Comparison of ENCODE assay signal across 37 cellular contexts in the genomic region with DNA sequence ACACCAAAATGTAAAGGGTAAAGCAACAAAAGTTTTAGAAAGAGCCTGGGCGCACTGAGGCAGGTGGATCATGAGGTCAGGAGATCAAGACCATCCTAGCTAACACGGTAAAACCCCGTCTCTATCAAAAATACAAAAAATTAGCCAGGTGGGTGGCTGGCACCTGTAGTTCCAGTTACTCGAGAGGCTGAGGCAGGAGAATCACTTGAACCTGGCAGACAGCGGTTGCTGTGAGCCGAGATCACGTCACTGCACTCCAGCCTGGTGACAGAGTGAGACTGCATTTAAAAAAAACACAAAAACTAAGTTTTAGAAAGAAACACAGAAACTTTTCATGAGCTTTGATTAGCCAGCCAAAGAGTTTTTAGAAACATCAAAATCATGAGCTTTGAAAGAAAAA.
"Had no signal": no experiment of that assay in that cellular context is flagged by ENCODE, and none has a peak within 500 bp of the region (broad histone marks: within the 10 kb centered on the region; RNA-seq: fewer than 3 reads in every experiment).

No MANE protein-coding gene starts in this region.

- H3K27ac Mint-ChIP-seq: activated naive CD4-positive, alpha-beta T cell treated with anti-CD3 and anti-CD28 coated beads for 36 hours; activated naive CD4-positive, alpha-beta T cell treated with anti-CD3 and anti-CD28 coated beads, Interleukin-2, amount 10 ng/mL, durations not matched to agents 7 days and 5 days; activated naive CD4-positive, alpha-beta T cell treated with anti-CD3 and anti-CD28 coated beads, Interleukin-2, amount 50 U/mL, for 24 hours; activated naive CD4-positive, alpha-beta T cell treated with anti-CD3 and anti-CD28 coated beads, Interleukin-2, amount 50 U/mL, for 72 hours; activated naive CD8-positive, alpha-beta T cell; activated naive CD8-positive, alpha-beta T cell treated with anti-CD3 and anti-CD28 coated beads for 36 hours; activated naive CD8-positive, alpha-beta T cell treated with anti-CD3 and anti-CD28 coated beads, Interleukin-2, amount 10 ng/mL, durations not matched to agents 7 days and 5 days; activated naive CD8-positive, alpha-beta T cell treated with anti-CD3 and anti-CD28 coated beads, Interleukin-2, amount 50 U/mL, for 24 hours; activated T-cell treated with anti-CD3 and anti-CD28 coated beads, Interleukin-2, amount 50 U/mL, for 24 hours; activated T-cell treated with anti-CD3 and anti-CD28 coated beads, Interleukin-2, amount 50 U/mL, for 72 hours; activated T-helper 1 cell treated with anti-CD3 and anti-CD28 coated beads, Interleukin-12 subunit alpha, Interleukin-12 subunit beta, Interleukin-2, Interleukin-4 antibody, amounts not matched to agents 30 ng/mL and 10 ng/mL and 1 ng/mL, durations not matched to agents 14 hours and 24 hours and 36 hours; activated T-helper 17 cell treated with anti-CD3 and anti-CD28 coated beads, Interleukin-2, amount 50 U/mL, for 72 hours; brain had no signal

- ATAC-seq: activated naive CD4-positive, alpha-beta T cell treated with anti-CD3 and anti-CD28 coated beads, Interleukin-2, amount 50 U/mL, for 72 hours; activated naive CD8-positive, alpha-beta T cell treated with anti-CD3 and anti-CD28 coated beads, Interleukin-2, amount 50 U/mL, for 24 hours; activated T-cell treated with anti-CD3 and anti-CD28 coated beads, Interleukin-2, amount 50 U/mL, for 4 hours; activated T-cell treated with anti-CD3 and anti-CD28 coated beads, Interleukin-2, amount 50 U/mL, for 72 hours; activated T-helper 17 cell treated with anti-CD3 and anti-CD28 coated beads, Interleukin-2, amount 50 U/mL, for 72 hours; body of pancreas had no signal

- H3K27me3 ChIP-seq: adrenal gland, body of pancreas, brain microvascular endothelial cell, breast epithelium, cardiac muscle cell had no signal

- H3K4me1 Mint-ChIP-seq: activated naive CD4-positive, alpha-beta T cell treated with anti-CD3 and anti-CD28 coated beads, Interleukin-2, amount 10 ng/mL, durations not matched to agents 7 days and 5 days; activated naive CD4-positive, alpha-beta T cell treated with anti-CD3 and anti-CD28 coated beads, Interleukin-2, amount 50 U/mL, for 24 hours; activated naive CD8-positive, alpha-beta T cell treated with anti-CD3 and anti-CD28 coated beads for 36 hours; activated naive CD8-positive, alpha-beta T cell treated with anti-CD3 and anti-CD28 coated beads, Interleukin-2, amount 10 ng/mL, durations not matched to agents 7 days and 5 days; activated naive CD8-positive, alpha-beta T cell treated with anti-CD3 and anti-CD28 coated beads, Interleukin-2, amount 50 U/mL, for 24 hours; activated T-helper 17 cell treated with anti-CD3 and anti-CD28 coated beads, Interleukin-2, amount 50 U/mL, for 72 hours; central memory CD8-positive, alpha-beta T cell had no signal

- H3K27me3 Mint-ChIP-seq: activated naive CD4-positive, alpha-beta T cell treated with anti-CD3 and anti-CD28 coated beads, Interleukin-2, amount 50 U/mL, for 24 hours; activated naive CD8-positive, alpha-beta T cell treated with anti-CD3 and anti-CD28 coated beads for 36 hours; activated naive CD8-positive, alpha-beta T cell treated with anti-CD3 and anti-CD28 coated beads, Interleukin-2, amount 10 ng/mL, durations not matched to agents 7 days and 5 days; activated naive CD8-positive, alpha-beta T cell treated with anti-CD3 and anti-CD28 coated beads, Interleukin-2, amount 50 U/mL, for 24 hours; central memory CD8-positive, alpha-beta T cell had no signal

- H3K4me3 Mint-ChIP-seq: activated naive CD4-positive, alpha-beta T cell treated with anti-CD3 and anti-CD28 coated beads for 36 hours; activated naive CD4-positive, alpha-beta T cell treated with anti-CD3 and anti-CD28 coated beads, Interleukin-2, amount 10 ng/mL, durations not matched to agents 7 days and 5 days; activated naive CD4-positive, alpha-beta T cell treated with anti-CD3 and anti-CD28 coated beads, Interleukin-2, amount 50 U/mL, for 24 hours; activated naive CD8-positive, alpha-beta T cell; activated naive CD8-positive, alpha-beta T cell treated with anti-CD3 and anti-CD28 coated beads, Interleukin-2, amount 10 ng/mL, durations not matched to agents 7 days and 5 days; activated naive CD8-positive, alpha-beta T cell treated with anti-CD3 and anti-CD28 coated beads, Interleukin-2, amount 50 U/mL, for 24 hours; activated T-cell treated with anti-CD3 and anti-CD28 coated beads, Interleukin-2, amount 50 U/mL, for 24 hours; activated T-cell treated with anti-CD3 and anti-CD28 coated beads, Interleukin-2, amount 50 U/mL, for 4 hours; activated T-cell treated with anti-CD3 and anti-CD28 coated beads, Interleukin-2, amount 50 U/mL, for 72 hours; activated T-helper 1 cell treated with anti-CD3 and anti-CD28 coated beads, Interleukin-12 subunit alpha, Interleukin-12 subunit beta, Interleukin-2, Interleukin-4 antibody, amounts not matched to agents 30 ng/mL and 10 ng/mL and 1 ng/mL, durations not matched to agents 14 hours and 24 hours and 36 hours; activated T-helper 17 cell treated with anti-CD3 and anti-CD28 coated beads, Interleukin-2, amount 50 U/mL, for 72 hours; brain; central memory CD8-positive, alpha-beta T cell had no signal

- H3K36me3 ChIP-seq: adrenal gland, breast epithelium, cardiac muscle cell had no signal

- H3K9me3 Mint-ChIP-seq: activated naive CD4-positive, alpha-beta T cell treated with anti-CD3 and anti-CD28 coated beads for 36 hours; activated naive CD4-positive, alpha-beta T cell treated with anti-CD3 and anti-CD28 coated beads, Interleukin-2, amount 10 ng/mL, durations not matched to agents 7 days and 5 days; activated naive CD4-positive, alpha-beta T cell treated with anti-CD3 and anti-CD28 coated beads, Interleukin-2, amount 50 U/mL, for 24 hours; activated naive CD4-positive, alpha-beta T cell treated with anti-CD3 and anti-CD28 coated beads, Interleukin-2, amount 50 U/mL, for 72 hours; activated naive CD8-positive, alpha-beta T cell treated with anti-CD3 and anti-CD28 coated beads for 36 hours; activated naive CD8-positive, alpha-beta T cell treated with anti-CD3 and anti-CD28 coated beads, Interleukin-2, amount 10 ng/mL, durations not matched to agents 7 days and 5 days; activated naive CD8-positive, alpha-beta T cell treated with anti-CD3 and anti-CD28 coated beads, Interleukin-2, amount 50 U/mL, for 24 hours; activated T-cell treated with anti-CD3 and anti-CD28 coated beads, Interleukin-2, amount 50 U/mL, for 24 hours; activated T-cell treated with anti-CD3 and anti-CD28 coated beads, Interleukin-2, amount 50 U/mL, for 4 hours; activated T-cell treated with anti-CD3 and anti-CD28 coated beads, Interleukin-2, amount 50 U/mL, for 72 hours; activated T-helper 1 cell treated with anti-CD3 and anti-CD28 coated beads, Interleukin-12 subunit alpha, Interleukin-12 subunit beta, Interleukin-2, Interleukin-4 antibody, amounts not matched to agents 30 ng/mL and 10 ng/mL and 1 ng/mL, durations not matched to agents 14 hours and 24 hours and 36 hours; activated T-helper 17 cell treated with anti-CD3 and anti-CD28 coated beads, Interleukin-2, amount 50 U/mL, for 72 hours; central memory CD8-positive, alpha-beta T cell had no signal

- H3K36me3 Mint-ChIP-seq: activated naive CD4-positive, alpha-beta T cell treated with anti-CD3 and anti-CD28 coated beads, Interleukin-2, amount 10 ng/mL, durations not matched to agents 7 days and 5 days; activated naive CD4-positive, alpha-beta T cell treated with anti-CD3 and anti-CD28 coated beads, Interleukin-2, amount 50 U/mL, for 24 hours; activated naive CD4-positive, alpha-beta T cell treated with anti-CD3 and anti-CD28 coated beads, Interleukin-2, amount 50 U/mL, for 72 hours; activated naive CD8-positive, alpha-beta T cell; activated naive CD8-positive, alpha-beta T cell treated with anti-CD3 and anti-CD28 coated beads for 36 hours; activated naive CD8-positive, alpha-beta T cell treated with anti-CD3 and anti-CD28 coated beads, Interleukin-2, amount 10 ng/mL, durations not matched to agents 7 days and 5 days had no signal

- H3K9me3 ChIP-seq: adrenal gland, body of pancreas, breast epithelium had no signal

- H3K4me3 ChIP-seq: adrenal gland, body of pancreas, breast epithelium, cardiac muscle cell had no signal

- DNase-seq: activated effector memory CD4-positive, alpha-beta T cell treated with anti-CD3 and anti-CD28 coated beads, Interleukin-2, amount 50 U/mL, for 16 hours; activated effector memory CD4-positive, alpha-beta T cell treated with Interleukin-2 at 50 U/mL for 16 hours; activated gamma-delta T cell; activated gamma-delta T cell treated with Interleukin-2 at 50 U/mL for 16 hours; activated naive CD4-positive, alpha-beta T cell; activated naive CD4-positive, alpha-beta T cell treated with anti-CD3 and anti-CD28 coated beads for 36 hours; activated naive CD4-positive, alpha-beta T cell treated with anti-CD3 and anti-CD28 coated beads, Interleukin-2, amount 10 ng/mL, durations not matched to agents 7 days and 5 days; activated naive CD4-positive, alpha-beta T cell treated with anti-CD3 and anti-CD28 coated beads, Interleukin-2, amount 50 U/mL, for 16 hours; activated naive CD4-positive, alpha-beta T cell treated with Interleukin-2 at 50 U/mL for 16 hours; activated naive CD8-positive, alpha-beta T cell treated with anti-CD3 and anti-CD28 coated beads for 36 hours; activated naive CD8-positive, alpha-beta T cell treated with anti-CD3 and anti-CD28 coated beads, Interleukin-2, amount 10 ng/mL, durations not matched to agents 7 days and 5 days; activated naive CD8-positive, alpha-beta T cell treated with anti-CD3 and anti-CD28 coated beads, Interleukin-2, amount 50 U/mL, for 24 hours; activated T-cell treated with anti-CD3 and anti-CD28 coated beads for 4 hours; activated T-cell treated with anti-CD3 and anti-CD28 coated beads, Interleukin-2, amount 50 U/mL, for 1 hour; activated T-cell treated with anti-CD3 and anti-CD28 coated beads, Interleukin-2, amount 50 U/mL, for 24 hours; activated T-cell treated with anti-CD3 and anti-CD28 coated beads, Interleukin-2, amount 50 U/mL, for 4 hours; activated T-cell treated with anti-CD3 and anti-CD28 coated beads, Interleukin-2, amount 50 U/mL, for 48 hours; activated T-cell treated with anti-CD3 and anti-CD28 coated beads, Interleukin-2, amount 50 U/mL, for 72 hours; adrenal gland; amniotic stem cell; amygdala; anterior cingulate cortex; aorta; body of pancreas; brain microvascular endothelial cell; caudate nucleus; central memory CD4-positive, alpha-beta T cell; cerebellar nuclear complex had no signal

- H3K27ac ChIP-seq: adrenal gland, body of pancreas, brain microvascular endothelial cell, breast epithelium, cardiac muscle cell had no signal
